Comparison of ENCODE assay signal across 1 cellular context in genomic region chr1:34885405-34886247, GRCh38.
TF ChIP-seq lines count a peak whose summit lies in the region.

No MANE protein-coding gene starts in this region.

TF ChIP-seq in H1, 55 proteins besides CTCF, POLR2A, EP300 and RAD21:
- TF ChIP-seq POLR2AphosphoS5 (IDR thresholded peaks at IDR 0.05; ENCODE audit: low read depth, low read length) (peak; percentile 21; the same call in 1 of the 2 replicates), NANOG (IDR thresholded peaks at IDR 0.05; ENCODE audit: insufficient read depth, low read depth, low read length, poor library complexity, severe bottlenecking) (no peak), SP4 (IDR thresholded peaks at IDR 0.05; ENCODE audit: low read length) (0 out of 2 replicates have a peak, but pooled peaks have one; percentile 25), HDAC6 (IDR thresholded peaks at IDR 0.05; ENCODE audit: low read depth, low read length) (no peak), ATF3 (IDR thresholded peaks at IDR 0.05; ENCODE audit: insufficient read depth, low read depth, low read length) (no peak), BCL11A (IDR thresholded peaks at IDR 0.05; ENCODE audit: low read depth in 2 of 2, low read length in 2 of 2) (no peak), TBP (IDR thresholded peaks at IDR 0.05; ENCODE audit: low read depth, low read length) (peak; percentile 41; the same call in 1 of the 2 replicates), CBX8 (IDR thresholded peaks at IDR 0.05; ENCODE audit: borderline replicate concordance, low read depth, low read length) (no peak), ATF2 (IDR thresholded peaks at IDR 0.05; ENCODE audit: low read length) (0 out of 2 replicates have a peak, but pooled peaks have one; percentile 33), ASH2L (IDR thresholded peaks at IDR 0.05; ENCODE audit: low read length) (peak; percentile 66), RXRA (IDR thresholded peaks at IDR 0.05; ENCODE audit: insufficient read depth, low read depth, low read length) (no peak), SUZ12 (IDR thresholded peaks at IDR 0.05; ENCODE audit: low read length) (0 out of 2 replicates have a peak, but pooled peaks have one; percentile 25), KDM4A (IDR thresholded peaks at IDR 0.05; ENCODE audit: low read depth, low read length, severe bottlenecking) (peak; percentile 90), CHD1 (IDR thresholded peaks at IDR 0.05; ENCODE audit: low read depth, low read length) (no peak), CHD2 (IDR thresholded peaks at IDR 0.05; ENCODE audit: low read length) (no peak), GTF2F1 (IDR thresholded peaks at IDR 0.05; ENCODE audit: borderline replicate concordance, low read depth, low read length) (no peak), PHF8 (conservative IDR thresholded peaks at IDR 0.05; ENCODE audit: low read depth, low read length) (peak; percentile 47), RBBP5 (IDR thresholded peaks at IDR 0.05; ENCODE audit: borderline replicate concordance, low read depth, low read length) (peak; percentile 91; the same call in 1 of the 2 replicates)
- TF ChIP-seq, protein P1, sequence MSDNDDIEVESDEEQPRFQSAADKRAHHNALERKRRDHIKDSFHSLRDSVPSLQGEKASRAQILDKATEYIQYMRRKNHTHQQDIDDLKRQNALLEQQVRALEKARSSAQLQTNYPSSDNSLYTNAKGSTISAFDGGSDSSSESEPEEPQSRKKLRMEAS (IDR thresholded peaks at IDR 0.05), result peak; percentile 63
- TF ChIP-seq, protein P2, sequence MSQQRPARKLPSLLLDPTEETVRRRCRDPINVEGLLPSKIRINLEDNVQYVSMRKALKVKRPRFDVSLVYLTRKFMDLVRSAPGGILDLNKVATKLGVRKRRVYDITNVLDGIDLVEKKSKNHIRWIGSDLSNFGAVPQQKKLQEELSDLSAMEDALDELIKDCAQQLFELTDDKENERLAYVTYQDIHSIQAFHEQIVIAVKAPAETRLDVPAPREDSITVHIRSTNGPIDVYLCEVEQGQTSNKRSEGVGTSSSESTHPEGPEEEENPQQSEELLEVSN (IDR thresholded peaks at IDR 0.05), result 0 out of 2 replicates have a peak, but pooled peaks have one; percentile 41
